Comparison of ENCODE assay signal across 13 cellular contexts in genomic region chr1:204992499-204992898, GRCh38. TPM values are rescaled to one million over a fixed set of nuclear protein-coding genes. Genes with fewer than 3 reads are reported as not detected.
DNase-seq lines count a peak whose midpoint lies in the region; ATAC-seq and TF ChIP-seq lines count a peak whose summit lies in the region.
"Had no signal": no experiment of that assay in that cellular context is flagged by ENCODE, and none has a peak within 500 bp of the region (broad histone marks: within the 10 kb centered on the region; RNA-seq: fewer than 3 reads in every experiment).

No MANE protein-coding gene starts in this region.

- WGBS in stomach, 5 donors: 58 to 72% (median 64%) methylated on average over 6 to 7 of the region's 7 CpGs

- no peak for TF ChIP-seq POLR2A in stomach (IDR thresholded peaks at IDR 0.05)

- H3K4me1 ChIP-seq in stomach: peaks cover 0 to 3% (median 0%) of the 10 kb centered on the region in 4 donors
- H3K4me1 ChIP-seq: colonic mucosa had no signal

- peak overlapping the region; percentile 19 for H3K27ac Mint-ChIP-seq in activated T-cell treated with anti-CD3 and anti-CD28 coated beads, Interleukin-2, amount 50 U/mL, for 24 hours
- peak overlapping the region; percentile 17 for H3K27ac Mint-ChIP-seq in T-helper 2 cell treated with Interferon-gamma antibody and Interleukin-4, amounts not matched to agents 5 μg/mL and 100 μg/mL, for 36 hours
- H3K27ac Mint-ChIP-seq: nephron had no signal

- no peak overlapping the region for H3K4me3 Mint-ChIP-seq in activated T-cell treated with anti-CD3 and anti-CD28 coated beads, Interleukin-2, amount 50 U/mL, for 24 hours
- no peak overlapping the region for H3K4me3 Mint-ChIP-seq in T-helper 2 cell treated with Interferon-gamma antibody and Interleukin-4, amounts not matched to agents 5 μg/mL and 100 μg/mL, for 36 hours
- H3K4me3 Mint-ChIP-seq: nephron had no signal

- no peak for TF ChIP-seq CTCF in stomach (IDR thresholded peaks at IDR 0.05)

- H3K27me3 Mint-ChIP-seq in activated T-cell treated with anti-CD3 and anti-CD28 coated beads, Interleukin-2, amount 50 U/mL, for 24 hours: no peaks in the 10 kb centered on the region
- H3K27me3 Mint-ChIP-seq in T-helper 2 cell treated with Interferon-gamma antibody and Interleukin-4, amounts not matched to agents 5 μg/mL and 100 μg/mL, for 36 hours (ENCODE audit: low read depth): peaks cover 2% of the 10 kb centered on the region

- H3K9me3 ChIP-seq in stomach: no peaks in the 10 kb centered on the region
- H3K9me3 ChIP-seq: colonic mucosa had no signal

- no peak for TF ChIP-seq EP300 in stomach (IDR thresholded peaks at IDR 0.05)

- H3K4me3 ChIP-seq in stomach (no peak overlapping the region), H7 (ENCODE audit: insufficient read depth, low read depth, low read length) (no peak overlapping the region)
- H3K4me3 ChIP-seq: colonic mucosa had no signal

- DNase-seq in activated T-cell treated with anti-CD3 and anti-CD28 coated beads, Interleukin-2, amount 50 U/mL, for 24 hours: peak; percentile 35
- DNase-seq in activated T-cell treated with anti-CD3 and anti-CD28 coated beads for 4 hours (no peak), germinal center (ENCODE audit: low spot score) (peak; percentile 53), stomach (peak; percentile 27), LoVo (ENCODE audit: low spot score) (no peak), H7 (no peak)
- DNase-seq in T-helper 2 cell treated with Interferon-gamma antibody and Interleukin-4, amounts not matched to agents 5 μg/mL and 100 μg/mL, for 36 hours (ENCODE audit: low spot score): no peak
- DNase-seq: colonic mucosa, EL had no signal

- H3K36me3 ChIP-seq in stomach (peaks cover 0 to 19% (median 4%) of the 10 kb centered on the region in 4 donors), H7 (replicated peaks; ENCODE audit: control insufficient read depth, insufficient read depth, low read length) (no peaks in the 10 kb centered on the region; the same call in 1 of the 2 replicates)
- H3K36me3 ChIP-seq: colonic mucosa had no signal

- H3K36me3 Mint-ChIP-seq in activated T-cell treated with anti-CD3 and anti-CD28 coated beads, Interleukin-2, amount 50 U/mL, for 24 hours (ENCODE audit: low read depth): no peaks in the 10 kb centered on the region
- no peaks in the 10 kb centered on the region for H3K36me3 Mint-ChIP-seq in T-helper 2 cell treated with Interferon-gamma antibody and Interleukin-4, amounts not matched to agents 5 μg/mL and 100 μg/mL, for 36 hours (ENCODE audit: low read depth)

- H3K27me3 ChIP-seq in stomach (peaks cover 0 to 4% (median 3%) of the 10 kb centered on the region in 3 donors), H7 (ENCODE audit: control insufficient read depth, insufficient read depth, low read length) (peaks cover 8% of the 10 kb centered on the region; the same call in 1 of the 2 replicates)
- H3K27me3 ChIP-seq: colonic mucosa had no signal

- intact Hi-C loops in stomach (cut with DNase I; ENCODE audit: low total_unique reads): no loop called here

- ATAC-seq in GM18520 (IDR thresholded peaks at IDR 0.05; ENCODE audit: unreplicated experiment): no peak

- peak overlapping the region in 2 of 5 donors; percentile 34 to 45 for H3K27ac ChIP-seq in stomach
- H3K27ac ChIP-seq: colonic mucosa had no signal

- H3K4me1 Mint-ChIP-seq in activated T-cell treated with anti-CD3 and anti-CD28 coated beads, Interleukin-2, amount 50 U/mL, for 24 hours (ENCODE audit: low read depth): peaks cover 15% of the 10 kb centered on the region
- H3K4me1 Mint-ChIP-seq in T-helper 2 cell treated with Interferon-gamma antibody and Interleukin-4, amounts not matched to agents 5 μg/mL and 100 μg/mL, for 36 hours (ENCODE audit: low read depth): peaks cover 8% of the 10 kb centered on the region

- H3K9me3 Mint-ChIP-seq in activated T-cell treated with anti-CD3 and anti-CD28 coated beads, Interleukin-2, amount 50 U/mL, for 24 hours: no peaks in the 10 kb centered on the region
- H3K9me3 Mint-ChIP-seq in T-helper 2 cell treated with Interferon-gamma antibody and Interleukin-4, amounts not matched to agents 5 μg/mL and 100 μg/mL, for 36 hours: no peaks in the 10 kb centered on the region
- H3K9me3 Mint-ChIP-seq: nephron had no signal

RNA-seq across cellular contexts. Expression of gene CNTN2, which starts 50.5 kb away (rescaled TPM):
- 1 to 10 TPM in 2 of 5 donors, under 1 TPM in 1, not detected in 2; 0.58 to 2.2 (median 1.3) TPM for total RNA-seq in stomach
- polyA plus RNA-seq in stomach: under 1 TPM in 2 of 3 donors, not detected in 1; 0.12 to 0.20 TPM
- total RNA-seq in H7 (2014; rRNA removed; shearing (Covaris generic)): not detected in 2 replicates
- total RNA-seq: NCI-H460 had no signal
- polyA plus RNA-seq: AG04450 had no signal

Comparison
In these comparisons a context has a peak if more than half of its experiments do, and no peak if none do; other contexts are left out.
1. DNase-seq: peak in activated T-cell treated with anti-CD3 and anti-CD28 coated beads, Interleukin-2, amount 50 U/mL, for 24 hours (single experiment), germinal center (single experiment) and stomach (single experiment); none in activated T-cell treated with anti-CD3 and anti-CD28 coated beads for 4 hours (single experiment), T-helper 2 cell treated with Interferon-gamma antibody and Interleukin-4, amounts not matched to agents 5 μg/mL and 100 μg/mL, for 36 hours (single experiment), LoVo (single experiment) and H7 (single experiment).